ENCODE assay signal across 10 cellular contexts in the genomic region with DNA sequence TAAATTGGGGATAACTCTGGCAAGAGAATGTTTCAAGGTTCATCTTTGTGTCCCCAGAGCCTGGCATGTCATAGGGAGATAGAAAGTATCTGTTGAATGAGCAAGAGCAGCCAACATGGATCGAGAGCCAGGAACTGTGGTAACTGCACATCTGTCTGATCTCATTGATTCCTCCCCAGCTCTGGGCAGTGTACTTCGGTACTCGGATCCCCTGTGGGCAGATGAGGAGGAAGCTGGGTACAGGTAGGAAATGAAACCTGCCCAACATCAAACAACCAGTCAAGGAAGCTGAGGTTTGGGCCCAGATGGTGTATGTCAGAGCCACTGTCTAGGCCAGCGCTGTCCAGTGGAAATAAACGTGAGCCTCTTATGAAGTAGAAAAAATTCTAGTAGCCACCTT.
DNase-seq lines count a peak whose midpoint lies in the region; ATAC-seq and TF ChIP-seq lines count a peak whose summit lies in the region.
"Had no signal": no experiment of that assay in that cellular context is flagged by ENCODE, and none has a peak within 500 bp of the region (broad histone marks: within the 10 kb centered on the region; RNA-seq: fewer than 3 reads in every experiment).

No MANE protein-coding gene starts in this region.

- no peaks in the 10 kb centered on the region for H3K9me3 ChIP-seq in thyroid gland

- H3K27ac Mint-ChIP-seq in activated naive CD8-positive, alpha-beta T cell treated with anti-CD3 and anti-CD28 coated beads, Interleukin-2, amount 50 U/mL, for 24 hours, result no peak overlapping the region

- no peaks in the 10 kb centered on the region for H3K27me3 Mint-ChIP-seq in activated naive CD8-positive, alpha-beta T cell treated with anti-CD3 and anti-CD28 coated beads, Interleukin-2, amount 50 U/mL, for 24 hours

- intact Hi-C loops in Right ventricle myocardium superior (cut with DNase I) (no loop called here), left cardiac atrium (cut with DNase I) (loop anchor here in 1 of 2 donors (5.0 kb wide), 1 partner anchor 53 kb away; no protein-coding TSS in a partner anchor), thyroid gland (cut with DNase I) (no loop called here), lower leg skin (cut with DNase I; ENCODE audit: low total_unique reads) (no loop called here)

- no peaks in the 10 kb centered on the region for H3K9me3 Mint-ChIP-seq in activated naive CD8-positive, alpha-beta T cell treated with anti-CD3 and anti-CD28 coated beads, Interleukin-2, amount 50 U/mL, for 24 hours

- no peaks in the 10 kb centered on the region for H3K36me3 Mint-ChIP-seq in activated naive CD8-positive, alpha-beta T cell treated with anti-CD3 and anti-CD28 coated beads, Interleukin-2, amount 50 U/mL, for 24 hours (ENCODE audit: low read depth)

- H3K4me1 ChIP-seq in thyroid gland, result peaks cover 74 to 85% of the 10 kb centered on the region in 2 donors

- TF ChIP-seq CTCF in thyroid gland (IDR thresholded peaks at IDR 0.05), result no peak
- no peak for TF ChIP-seq CTCF in lower leg skin (IDR thresholded peaks at IDR 0.05)

- DNase-seq in Right ventricle myocardium superior, result peak; percentile 37
- no peak for DNase-seq in left cardiac atrium
- DNase-seq in activated naive CD8-positive, alpha-beta T cell treated with anti-CD3 and anti-CD28 coated beads, Interleukin-2, amount 50 U/mL, for 24 hours, result no peak
- no peak for DNase-seq in thyroid gland
- DNase-seq in lower leg skin (ENCODE audit: low spot score in 2 of 2), result no peak
- no peak for DNase-seq in COLO668 (lab: John Stamatoyannopoulos, UW; ENCODE audit: unreplicated experiment)
- DNase-seq in SIG-M5 treated with dmso at 0.1 percent for 504 hours (lab: John Stamatoyannopoulos, UW; ENCODE audit: unreplicated experiment), result no peak
- DNase-seq: AML-193 had no signal

- H3K4me3 ChIP-seq in thyroid gland (replicated peaks in 1 of 3) (no peak overlapping the region), lower leg skin (ENCODE audit: low read depth, poor library complexity, severe bottlenecking) (no peak overlapping the region)
- H3K4me3 ChIP-seq: lung had no signal

- H3K36me3 ChIP-seq in thyroid gland, result no peaks in the 10 kb centered on the region

- H3K4me3 Mint-ChIP-seq in activated naive CD8-positive, alpha-beta T cell treated with anti-CD3 and anti-CD28 coated beads, Interleukin-2, amount 50 U/mL, for 24 hours, result no peak overlapping the region

- no peak for ATAC-seq in Right ventricle myocardium superior (ENCODE audit: poor library complexity)
- ATAC-seq in left cardiac atrium, result no peak
- peak; percentile 66 for ATAC-seq in HG03135 (IDR thresholded peaks at IDR 0.05; ENCODE audit: unreplicated experiment)
- ATAC-seq in activated naive CD8-positive, alpha-beta T cell treated with anti-CD3 and anti-CD28 coated beads, Interleukin-2, amount 50 U/mL, for 24 hours, result peak; percentile 41

- H3K27ac ChIP-seq in thyroid gland, result peak overlapping the region; percentile 40 to 87 (median 87)

- H3K4me1 Mint-ChIP-seq in activated naive CD8-positive, alpha-beta T cell treated with anti-CD3 and anti-CD28 coated beads, Interleukin-2, amount 50 U/mL, for 24 hours, result peaks cover 50% of the 10 kb centered on the region

- 75 to 91% methylated on average over 5 of the region's 5 CpGs for WGBS in thyroid gland, 2 donors
- 59 to 71% methylated on average over 5 of the region's 5 CpGs for WGBS in lower leg skin, 2 donors

- TF ChIP-seq POLR2A in thyroid gland (IDR thresholded peaks at IDR 0.05) (no peak), lower leg skin (IDR thresholded peaks at IDR 0.05) (no peak)

- no peaks in the 10 kb centered on the region for H3K27me3 ChIP-seq in thyroid gland

Comparison
In these comparisons a context has a peak if more than half of its experiments do, and no peak if none do; other contexts are left out.
1. ATAC-seq: peak in HG03135 (single experiment) and activated naive CD8-positive, alpha-beta T cell treated with anti-CD3 and anti-CD28 coated beads, Interleukin-2, amount 50 U/mL, for 24 hours (single experiment); none in Right ventricle myocardium superior (single experiment) and left cardiac atrium (0 of 2).